In genomic region chr6:156687875-156688549, GRCh38 we compare ENCODE assay signal across 8 cellular contexts.
DNase-seq lines count a peak whose midpoint lies in the region.

No MANE protein-coding gene starts in this region.

- DNase-seq in NCI-H2107 treated with DMSO at 0.1 percent for 48 hours (lab: John Stamatoyannopoulos, UW; ENCODE audit: unreplicated experiment) (peak; percentile 5), NCI-H2107 (lab: John Stamatoyannopoulos, UW) (no peak), NCI-H2227 treated with DMSO at 0.1 percent for 48 hours (lab: John Stamatoyannopoulos, UW) (peak; percentile 56), T47D (ENCODE audit: low read depth in 1 of 2, low spot score in 1 of 2) (peak; percentile 23 to 60), iPS-NIHi11 (ENCODE audit: low spot score) (peak; percentile 51), HPDE6-E6E7 (ENCODE audit: extremely low spot score) (no peak)
- no peak for DNase-seq in activated CD4-positive, alpha-beta T cell treated with anti-CD3 and anti-CD28 coated beads, Interleukin-2, amount 50 U/mL, for 48 hours

- H3K4me3 ChIP-seq in skin epidermis, result peak overlapping the region; percentile 49 to 72 (median 66)

- peak overlapping the region; percentile 72 to 99 (median 93) for H3K27ac ChIP-seq in skin epidermis

- in situ Hi-C loops in T47D (cut with HindIII; ENCODE audit: low pct_unique_long_range_greater_than_20kb, low sequenced_read_pairs), result no loop called here

Comparison
In these comparisons a context has a peak if more than half of its experiments do, and no peak if none do; other contexts are left out.
1. DNase-seq: peak in NCI-H2107 treated with DMSO at 0.1 percent for 48 hours (single experiment), NCI-H2227 treated with DMSO at 0.1 percent for 48 hours (single experiment), T47D (2 of 2) and iPS-NIHi11 (single experiment); none in NCI-H2107 (single experiment), HPDE6-E6E7 (single experiment) and activated CD4-positive, alpha-beta T cell treated with anti-CD3 and anti-CD28 coated beads, Interleukin-2, amount 50 U/mL, for 48 hours (0 of 2).